8 cellular contexts compared by ENCODE assay signal in the genomic region with DNA sequence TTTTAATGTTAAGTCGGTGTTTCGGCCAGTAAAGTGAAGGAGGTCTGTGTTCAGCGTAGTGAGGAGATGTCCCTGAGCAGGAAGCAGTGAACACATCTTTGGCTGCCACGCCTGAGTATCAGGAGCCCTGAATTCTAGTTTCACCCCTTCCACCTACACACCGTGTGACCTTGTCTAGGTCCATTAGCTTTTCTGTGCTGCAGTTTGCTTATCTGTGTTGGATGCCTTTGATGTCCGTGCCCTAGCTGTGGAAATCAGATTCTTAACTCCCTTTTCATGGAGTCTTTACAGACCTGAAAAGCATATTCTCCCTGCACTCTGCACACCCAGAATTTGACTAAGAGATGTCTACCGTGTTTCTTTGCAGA. TPM values are rescaled to one million over a fixed set of nuclear protein-coding genes. Genes with fewer than 3 reads are reported as not detected.
DNase-seq lines count a peak whose midpoint lies in the region; ATAC-seq and TF ChIP-seq lines count a peak whose summit lies in the region.

No MANE protein-coding gene starts in this region.

- H3K4me3 ChIP-seq in fibroblast of mammary gland (ENCODE audit: control insufficient read depth, low read depth, low read length), result peak overlapping the region; percentile 94
- H3K4me3 ChIP-seq in osteoblast (ENCODE audit: insufficient read depth, low read length), result peak overlapping the region; percentile 88

- no peaks in the 10 kb centered on the region for H3K36me3 ChIP-seq in osteoblast (ENCODE audit: insufficient read depth, low read length)

- peak overlapping the region; percentile 94 for H3K4me2 ChIP-seq in osteoblast (ENCODE audit: insufficient read depth, low read length)

- no peak for DNase-seq in T-helper 17 cell
- no peak for DNase-seq in fibroblast of mammary gland (ENCODE audit: low read depth)
- peak; percentile 45 for DNase-seq in osteoblast (ENCODE audit: insufficient read length, low spot score, missing footprints)
- DNase-seq in NCI-H146 (lab: John Stamatoyannopoulos, UW), result no peak
- DNase-seq in occipital lobe (lab: John Stamatoyannopoulos, UW), result no peak
- DNase-seq in NCI-H82 (lab: John Stamatoyannopoulos, UW), result no peak

- H2AFZ ChIP-seq in osteoblast (ENCODE audit: low read length), result peak overlapping the region; percentile 98

- H3K4me1 Mint-ChIP-seq in T-helper 17 cell, result peaks cover 50% of the 10 kb centered on the region

- peak overlapping the region; percentile 85 for H3K27ac ChIP-seq in osteoblast (ENCODE audit: low read depth, low read length)

- peak overlapping the region; percentile 97 for H3K27ac Mint-ChIP-seq in T-helper 17 cell

- peaks cover 16% of the 10 kb centered on the region for H4K20me1 ChIP-seq in osteoblast (ENCODE audit: insufficient read depth, low read length)

- ATAC-seq in GM18867 (IDR thresholded peaks at IDR 0.05; ENCODE audit: unreplicated experiment) (peak; percentile 19), HG02852 (IDR thresholded peaks at IDR 0.05; ENCODE audit: unreplicated experiment) (peak; percentile 29), T-helper 17 cell (peak; percentile 11)

- no peaks in the 10 kb centered on the region for H3K27me3 Mint-ChIP-seq in T-helper 17 cell

- peaks cover 26% of the 10 kb centered on the region for H3K4me1 ChIP-seq in osteoblast (ENCODE audit: insufficient read depth, low read length)

- no peak for TF ChIP-seq CTCF in fibroblast of mammary gland (conservative IDR thresholded peaks at IDR 0.05; ENCODE audit: control insufficient read depth, insufficient read depth, low read depth, low read length)
- no peak for TF ChIP-seq CTCF in osteoblast (IDR thresholded peaks at IDR 0.05; ENCODE audit: extremely low read depth, low read depth, low read length)

- H3K79me2 ChIP-seq in osteoblast (ENCODE audit: insufficient read depth, low read length), result peaks cover 56% of the 10 kb centered on the region

- no peaks in the 10 kb centered on the region for H3K9me3 ChIP-seq in T-helper 17 cell (ENCODE audit: control insufficient read depth, low read length, poor library complexity, severe bottlenecking)
- H3K9me3 ChIP-seq in osteoblast (ENCODE audit: low read depth, low read length), result no peaks in the 10 kb centered on the region

- peak overlapping the region; percentile 96 for H3K4me3 Mint-ChIP-seq in T-helper 17 cell

- H3K36me3 Mint-ChIP-seq in T-helper 17 cell (ENCODE audit: low read depth), result peaks cover 5% of the 10 kb centered on the region

- no peaks in the 10 kb centered on the region for H3K27me3 ChIP-seq in osteoblast (ENCODE audit: insufficient read depth, low read length)

RNA-seq across cellular contexts. Expression of gene FBXO38, which starts 0.6 kb away (rescaled TPM):
- total RNA-seq in T-helper 17 cell (10 to 100 TPM; 51.2 to 51.7 TPM), osteoblast (69.8 and 80.7 TPM in 2 replicates), occipital lobe (77.5 TPM)

RNA-seq across cellular contexts. Expression of gene SPINK9, which starts 49.0 kb away (rescaled TPM):
- total RNA-seq in T-helper 17 cell (not detected), osteoblast (not detected in 2 replicates), occipital lobe (not detected)
